In genomic region chr7:23618241-23618640, GRCh38 we compare ENCODE assay signal across 13 cellular contexts.
"Had no signal": no experiment of that assay in that cellular context is flagged by ENCODE, and none has a peak within 500 bp of the region (broad histone marks: within the 10 kb centered on the region; RNA-seq: fewer than 3 reads in every experiment).

No MANE protein-coding gene starts in this region.

- H3K27me3 ChIP-seq: cardiac muscle cell, gastroesophageal sphincter, right lobe of liver, suprapubic skin had no signal

- H3K4me1 ChIP-seq: gastroesophageal sphincter, suprapubic skin had no signal

- H3K36me3 ChIP-seq: cardiac muscle cell, right lobe of liver had no signal

- ATAC-seq: activated T-cell treated with anti-CD3 and anti-CD28 coated beads, Interleukin-2, amount 50 U/mL, for 4 hours; gastroesophageal sphincter; psoas muscle; right lobe of liver; stimulated activated naive CD8-positive, alpha-beta T cell treated with anti-CD3 and anti-CD28 coated beads, Interleukin-15, Interleukin-2, amounts not matched to agents 100 U/mL and 50 U/mL, for 24 hours had no signal

- H3K27ac ChIP-seq: cardiac muscle cell, gastroesophageal sphincter, left ventricle myocardium inferior, psoas muscle, right lobe of liver, suprapubic skin, VCaP had no signal

- H3K4me3 ChIP-seq: cardiac muscle cell, gastroesophageal sphincter, left ventricle myocardium inferior, psoas muscle, right lobe of liver, suprapubic skin had no signal

- H3K9me3 ChIP-seq: suprapubic skin had no signal

- DNase-seq: activated CD4-positive, alpha-beta memory T cell treated with anti-CD3 and anti-CD28 coated beads for 36 hours; activated gamma-delta T cell; activated T-cell treated with anti-CD3 and anti-CD28 coated beads, Interleukin-2, amount 50 U/mL, for 4 hours; anterior cingulate cortex; left ventricle myocardium inferior; psoas muscle; right lobe of liver; stimulated activated CD4-positive, alpha-beta T cell treated with anti-CD3 and anti-CD28 coated beads, Interleukin-2, amount 100 ng/mL, for 24 hours; stimulated activated naive CD8-positive, alpha-beta T cell treated with anti-CD3 and anti-CD28 coated beads, Interleukin-15, Interleukin-2, amounts not matched to agents 100 U/mL and 50 U/mL, for 24 hours had no signal
